In the genomic region with DNA sequence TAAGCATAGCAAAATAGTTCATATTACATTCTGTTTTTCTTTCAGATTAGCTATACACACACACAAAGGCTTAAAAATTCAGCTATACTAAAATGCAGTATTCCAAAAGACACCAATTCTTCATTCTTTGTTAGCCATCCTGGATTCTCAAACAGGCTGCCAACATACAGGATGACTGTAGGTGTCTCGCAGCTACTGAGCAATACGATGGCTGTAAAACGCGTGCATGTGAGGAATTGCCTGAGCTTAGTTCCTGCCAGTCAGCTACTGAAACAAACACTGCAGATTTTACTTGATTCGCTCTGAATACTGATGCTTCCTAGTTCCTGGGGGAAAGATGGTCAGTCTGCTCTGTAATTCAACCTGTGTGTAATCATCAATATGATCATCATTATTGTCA, we compare ENCODE assay signal across 8 cellular contexts. TPM values are rescaled to one million over a fixed set of nuclear protein-coding genes. Genes with fewer than 3 reads are reported as not detected.
DNase-seq lines count a peak whose midpoint lies in the region; ATAC-seq, FAIRE-seq and TF ChIP-seq lines count a peak whose summit lies in the region.

No MANE protein-coding gene starts in this region.

- no peak overlapping the region for H3K4me3 ChIP-seq in GM06990 (replicated peaks; ENCODE audit: low read depth, low read length)
- H3K4me3 ChIP-seq in cardiac fibroblast (replicated peaks in 1 of 2; ENCODE audit: low read depth in 2 of 2, low read length in 2 of 2): no peak overlapping the region
- H3K4me3 ChIP-seq in pancreas: no peak overlapping the region

- WGBS in pancreas, 2 donors: 31 to 48% methylated on average over 5 of the region's 5 CpGs

- no peak for FAIRE-seq in pancreas (lab: Jason Lieb, UNC)

- DNase-seq in A172 (ENCODE audit: low spot score) (peak; percentile 37), GM06990 (ENCODE audit: extremely low read depth, insufficient read length) (no peak), NCI-H1694 treated with DMSO at 0.1 percent for 48 hours (lab: John Stamatoyannopoulos, UW) (peak; percentile 53), cardiac fibroblast (ENCODE audit: low read depth in 2 of 2) (peak; percentile 53 to 56), pancreas (no peak), foreskin melanocyte (no peak)

- intact Hi-C loops in pancreas (cut with DNase I): no loop called here

- ATAC-seq in pancreas: peak in 3 of 4 donors; percentile 48 to 66 (median 52)
- no peak for ATAC-seq in HG02759 (IDR thresholded peaks at IDR 0.05; ENCODE audit: unreplicated experiment)
- ATAC-seq in GM21737 (IDR thresholded peaks at IDR 0.05; ENCODE audit: unreplicated experiment): no peak

- no peaks in the 10 kb centered on the region for H3K9me3 ChIP-seq in pancreas

- TF ChIP-seq CTCF in GM06990 (IDR thresholded peaks at IDR 0.05; ENCODE audit: insufficient read depth, low read length, poor library complexity, severe bottlenecking): peak; percentile 36
- peak; percentile 37 for TF ChIP-seq CTCF in cardiac fibroblast (IDR thresholded peaks at IDR 0.05; ENCODE audit: low read depth, low read length)
- TF ChIP-seq CTCF in pancreas (IDR thresholded peaks at IDR 0.05): no peak

- H3K36me3 ChIP-seq in GM06990 (ENCODE audit: control insufficient read depth, insufficient read depth, low read length) (no peaks in the 10 kb centered on the region), pancreas (no peaks in the 10 kb centered on the region)

- H3K27me3 ChIP-seq in GM06990 (replicated peaks; ENCODE audit: control insufficient read depth, insufficient read depth, low read length) (no peaks in the 10 kb centered on the region), pancreas (no peaks in the 10 kb centered on the region)

- no peak overlapping the region for H3K27ac ChIP-seq in pancreas

- no peaks in the 10 kb centered on the region for H3K4me1 ChIP-seq in pancreas

RNA-seq across cellular contexts. Expression of gene HMGN1, which starts 24.7 kb away (rescaled TPM):
- 461 and 562 TPM in 2 replicates for total RNA-seq in A172 (2014; rRNA removed; shearing (Covaris generic))
- 100 to 1,000 TPM in 2 of 6 donors, 10 to 100 TPM in 4; 60.1 to 128 (median 98.1) TPM for total RNA-seq in pancreas
- 100 to 1,000 TPM in 1 of 2 donors, 10 to 100 TPM in 1; 89.9 to 140 TPM for polyA plus RNA-seq in pancreas

Comparison
In these comparisons a context has a peak if more than half of its experiments do, and no peak if none do; other contexts are left out.
1. DNase-seq: peak in A172 (single experiment), NCI-H1694 treated with DMSO at 0.1 percent for 48 hours (single experiment) and cardiac fibroblast (2 of 2); none in GM06990 (single experiment), pancreas (0 of 6) and foreskin melanocyte (single experiment).
2. CTCF ChIP-seq: peak in GM06990 (single experiment) and cardiac fibroblast (single experiment); none in pancreas (0 of 4).
3. ATAC-seq: peak in pancreas (3 of 4); none in HG02759 (single experiment) and GM21737 (single experiment).